In the genomic region with DNA sequence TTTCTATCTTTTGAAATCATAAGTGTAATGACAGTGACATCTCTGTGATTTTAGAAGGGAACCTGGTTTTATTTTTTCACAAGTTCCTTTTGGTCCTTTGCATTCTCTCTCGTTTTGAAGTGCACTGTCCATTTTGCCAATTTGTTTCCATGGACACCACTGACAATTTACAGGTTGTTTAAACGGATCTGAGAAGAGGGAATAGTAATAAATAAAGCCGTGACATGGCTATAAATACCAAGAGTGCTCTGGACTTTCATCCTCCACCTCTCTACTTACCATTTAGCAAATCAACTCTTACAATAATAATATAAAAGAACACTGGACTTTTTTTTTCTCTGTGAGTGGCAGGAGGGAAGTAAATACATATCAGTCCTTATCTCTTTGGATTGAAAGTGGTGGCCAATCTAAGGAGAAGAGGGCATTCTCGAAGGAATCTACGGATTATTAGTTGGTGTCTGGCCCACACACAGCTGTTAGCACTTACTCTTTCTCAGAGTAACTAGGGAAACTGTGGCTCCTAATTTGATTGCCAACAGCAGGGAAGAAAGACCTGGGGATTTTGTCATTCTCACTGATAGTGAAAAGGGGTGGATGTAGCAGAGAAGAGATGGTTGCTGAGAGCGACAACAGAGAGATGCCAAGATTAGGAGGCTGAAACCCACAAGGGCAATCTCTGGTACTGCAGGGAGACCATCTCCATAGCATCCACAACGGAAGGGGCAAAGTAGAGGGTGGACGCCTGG, we compare ENCODE assay signal across 17 cellular contexts.
DNase-seq lines count a peak whose midpoint lies in the region; ATAC-seq and TF ChIP-seq lines count a peak whose summit lies in the region.
"Had no signal": no experiment of that assay in that cellular context is flagged by ENCODE, and none has a peak within 500 bp of the region (broad histone marks: within the 10 kb centered on the region; RNA-seq: fewer than 3 reads in every experiment).

No MANE protein-coding gene starts in this region.

- DNase-seq in NCI-H1105 treated with DMSO at 0.1 percent for 48 hours (lab: John Stamatoyannopoulos, UW) (peak; percentile 6), NCI-H1105 (lab: John Stamatoyannopoulos, UW) (no peak), DMS79 (lab: John Stamatoyannopoulos, UW) (peak; percentile 10), NCI-H748 treated with DMSO at 0.1 percent for 48 hours (lab: John Stamatoyannopoulos, UW) (peak; percentile 34), nephron progenitor cell (no peak)
- no peak for DNase-seq in effector CD4-positive, alpha-beta T cell
- DNase-seq: 8988T, KBM-7, NCI-H1436, NCI-H2081 treated with DMSO at 0.1 percent for 48 hours, NCI-H345, NCI-H524 treated with DMSO at 0.1 percent for 48 hours, Peyer's patch, SW 1271 had no signal

- H3K27ac Mint-ChIP-seq in nephron progenitor cell: peak overlapping the region; percentile 34
- H3K27ac Mint-ChIP-seq: CD14-positive monocyte had no signal

- no peak for TF ChIP-seq CTCF in nephron progenitor cell (IDR thresholded peaks at IDR 0.05)

- peaks cover 30% of the 10 kb centered on the region for H3K4me1 Mint-ChIP-seq in nephron progenitor cell
- H3K4me1 Mint-ChIP-seq: CD14-positive monocyte had no signal

- no peaks in the 10 kb centered on the region for H3K9me3 Mint-ChIP-seq in nephron progenitor cell

- ATAC-seq in GM21367 (IDR thresholded peaks at IDR 0.05; ENCODE audit: unreplicated experiment) (no peak), HG02571 (IDR thresholded peaks at IDR 0.05; ENCODE audit: unreplicated experiment) (no peak)

- no peak overlapping the region for H3K4me3 Mint-ChIP-seq in nephron progenitor cell
- H3K4me3 Mint-ChIP-seq: CD14-positive monocyte had no signal

- no peaks in the 10 kb centered on the region for H3K36me3 Mint-ChIP-seq in nephron progenitor cell (ENCODE audit: low read depth)
- H3K36me3 Mint-ChIP-seq: CD14-positive monocyte had no signal

- no peaks in the 10 kb centered on the region for H3K27me3 Mint-ChIP-seq in nephron progenitor cell (ENCODE audit: low read depth, poor library complexity)

Comparison
In these comparisons a context has a peak if more than half of its experiments do, and no peak if none do; other contexts are left out.
1. DNase-seq: peak in NCI-H1105 treated with DMSO at 0.1 percent for 48 hours (single experiment), DMS79 (single experiment) and NCI-H748 treated with DMSO at 0.1 percent for 48 hours (single experiment); none in NCI-H1105 (single experiment), nephron progenitor cell (single experiment) and effector CD4-positive, alpha-beta T cell (single experiment).